8 cellular contexts compared by ENCODE assay signal in genomic region chr10:29119374-29119773, GRCh38.
DNase-seq lines count a peak whose midpoint lies in the region; ATAC-seq, FAIRE-seq and TF ChIP-seq lines count a peak whose summit lies in the region.

No MANE protein-coding gene starts in this region.

- H3K4me3 ChIP-seq in fibroblast of villous mesenchyme (ENCODE audit: low read depth, low read length) (no peak overlapping the region), small intestine (ENCODE audit: low read depth in 1 of 2, low read length in 2 of 2) (no peak overlapping the region)

- no peaks in the 10 kb centered on the region for H3K4me1 ChIP-seq in small intestine (ENCODE audit: control insufficient read depth in 2 of 2, insufficient read depth in 1 of 2, low read depth in 1 of 2, low read length in 1 of 2)

- no peak overlapping the region for H3K27ac ChIP-seq in small intestine (ENCODE audit: low read depth in 1 of 2, low read length in 1 of 2)

- TF ChIP-seq CTCF in fibroblast of villous mesenchyme (IDR thresholded peaks at IDR 0.05; ENCODE audit: insufficient read depth, low read depth, low read length), result peak; percentile 50

- 54 to 59% (median 54%) methylated on average over 8 of the region's 8 CpGs for WGBS in small intestine, 3 donors

- FAIRE-seq in small intestine (lab: Jason Lieb, UNC), result no peak

- H3K9me3 ChIP-seq in small intestine (ENCODE audit: control insufficient read depth, low read depth), result no peaks in the 10 kb centered on the region

- no peaks in the 10 kb centered on the region for H3K36me3 ChIP-seq in small intestine (ENCODE audit: control insufficient read depth in 2 of 2, insufficient read depth in 2 of 2, low read length in 2 of 2)

- ATAC-seq in GM18519 (IDR thresholded peaks at IDR 0.05; ENCODE audit: low FRiP score, unreplicated experiment) (no peak), GM19328 (IDR thresholded peaks at IDR 0.05; ENCODE audit: unreplicated experiment) (no peak), HG03108 (IDR thresholded peaks at IDR 0.05; ENCODE audit: unreplicated experiment) (no peak)

- H3K27me3 ChIP-seq in small intestine (ENCODE audit: control insufficient read depth in 2 of 2, insufficient read depth in 2 of 2, low read length in 2 of 2), result no peaks in the 10 kb centered on the region

- DNase-seq in activated T-cell treated with anti-CD3 and anti-CD28 coated beads, Interleukin-2, amount 50 U/mL, for 48 hours, result peak; percentile 30 to 37
- DNase-seq in activated T-cell treated with anti-CD3 and anti-CD28 coated beads for 4 hours, result no peak
- peak; percentile 24 for DNase-seq in NCI-H774 (lab: John Stamatoyannopoulos, UW)
- DNase-seq in fibroblast of villous mesenchyme (ENCODE audit: low read depth), result no peak
- peak; percentile 8 for DNase-seq in small intestine

Comparison
In these comparisons a context has a peak if more than half of its experiments do, and no peak if none do; other contexts are left out.
1. DNase-seq: peak in activated T-cell treated with anti-CD3 and anti-CD28 coated beads, Interleukin-2, amount 50 U/mL, for 48 hours (2 of 2), NCI-H774 (single experiment) and small intestine (single experiment); none in activated T-cell treated with anti-CD3 and anti-CD28 coated beads for 4 hours (single experiment) and fibroblast of villous mesenchyme (single experiment).